11 cellular contexts compared by ENCODE assay signal in genomic region chr1:87683557-87683956, GRCh38.
A peak's percentile ranks its signal among the peaks of the same experiment; 100 is the strongest.
DNase-seq lines count a peak whose midpoint lies in the region; ATAC-seq and TF ChIP-seq lines count a peak whose summit lies in the region.
"Had no signal": no experiment of that assay in that cellular context is flagged by ENCODE, and none has a peak within 500 bp of the region (broad histone marks: within the 10 kb centered on the region; RNA-seq: fewer than 3 reads in every experiment).

No MANE protein-coding gene starts in this region.

- 0 out of 2 replicates have a peak overlapping the region, but pooled peaks have one; percentile 9 for H3K4me2 ChIP-seq in OCI-LY3 (ENCODE audit: low read length)

- H3K79me2 ChIP-seq in OCI-LY3 (ENCODE audit: low read length) = no peaks in the 10 kb centered on the region

- no peak for TF ChIP-seq CTCF in OCI-LY3 (IDR thresholded peaks at IDR 0.05; ENCODE audit: low read depth, low read length)
- TF ChIP-seq CTCF in liver (IDR thresholded peaks at IDR 0.05; ENCODE audit: low read depth, low read length, missing input control) = no peak
- no peak for TF ChIP-seq CTCF in stomach (IDR thresholded peaks at IDR 0.05)

- no peak for TF ChIP-seq EP300 in stomach (IDR thresholded peaks at IDR 0.05)

- TF ChIP-seq POLR2A in stomach (IDR thresholded peaks at IDR 0.05) = no peak

- TF ChIP-seq RAD21 in liver (IDR thresholded peaks at IDR 0.05) = no peak

- 73% methylated on average over 4 of the region's 4 CpGs for WGBS in liver
- WGBS in stomach, 5 donors = 28 to 58% (median 42%) methylated on average over 4 of the region's 4 CpGs

- no peak for ATAC-seq in HG03469 (IDR thresholded peaks at IDR 0.05; ENCODE audit: unreplicated experiment)
- ATAC-seq in GM19395 (IDR thresholded peaks at IDR 0.05; ENCODE audit: unreplicated experiment) = no peak

- H3K9ac ChIP-seq in OCI-LY3 (ENCODE audit: low read length) = no peak overlapping the region
- H3K9ac ChIP-seq in liver (ENCODE audit: low read depth in 1 of 2, low read length in 2 of 2) = peak overlapping the region in 1 of 2 donors; percentile 4

- peaks cover 11% of the 10 kb centered on the region for H3K4me1 ChIP-seq in OCI-LY3 (ENCODE audit: low read length)
- H3K4me1 ChIP-seq in liver (ENCODE audit: control insufficient read depth in 4 of 4, insufficient read depth in 4 of 4, low read length in 3 of 4) = peaks cover 0 to 6% (median 1%) of the 10 kb centered on the region in 4 donors
- peaks cover 6 to 47% (median 26%) of the 10 kb centered on the region in 4 donors for H3K4me1 ChIP-seq in stomach
- H3K4me1 ChIP-seq: SJSA1 had no signal

- H3K9me3 ChIP-seq in OCI-LY3 (ENCODE audit: insufficient read depth, low read length) (no peaks in the 10 kb centered on the region), liver (ENCODE audit: control insufficient read depth in 4 of 4, low read length in 3 of 4) (no peaks in the 10 kb centered on the region), stomach (no peaks in the 10 kb centered on the region)
- H3K9me3 ChIP-seq: mucosa of descending colon, SJSA1 had no signal

- H3K36me3 ChIP-seq in OCI-LY3 (replicated peaks; ENCODE audit: low read depth, low read length) = no peaks in the 10 kb centered on the region
- no peaks in the 10 kb centered on the region for H3K36me3 ChIP-seq in liver (ENCODE audit: control insufficient read depth in 4 of 4, insufficient read depth in 3 of 4, low read depth in 1 of 4, low read length in 3 of 4)
- H3K36me3 ChIP-seq in stomach = no peaks in the 10 kb centered on the region
- H3K36me3 ChIP-seq: SJSA1 had no signal

- H2AFZ ChIP-seq in OCI-LY3 (ENCODE audit: low read depth, low read length) = no peak overlapping the region

- no peak overlapping the region for H3K4me3 ChIP-seq in OCI-LY3 (ENCODE audit: low read length)
- H3K4me3 ChIP-seq in liver (ENCODE audit: low read depth in 1 of 3, low read length in 3 of 3) = peak overlapping the region in 2 of 3 donors; percentile 60 to 62
- H3K4me3 ChIP-seq in stomach = peak overlapping the region; percentile 39 to 49 (median 47)
- H3K4me3 ChIP-seq: SJSA1 had no signal

- H3K27ac ChIP-seq in OCI-LY3 (ENCODE audit: low read length) (no peak overlapping the region), liver (ENCODE audit: low read depth in 1 of 2, low read length in 2 of 2) (peak overlapping the region in 1 of 2 donors; percentile 5), stomach (peak overlapping the region; percentile 16 to 83 (median 79))
- H3K27ac ChIP-seq: SJSA1 had no signal

- no peaks in the 10 kb centered on the region for H4K20me1 ChIP-seq in OCI-LY3 (ENCODE audit: insufficient read depth, low read length)

- H3K27me3 ChIP-seq in OCI-LY3 (ENCODE audit: low read depth, low read length) = no peaks in the 10 kb centered on the region
- no peaks in the 10 kb centered on the region for H3K27me3 ChIP-seq in liver (ENCODE audit: control insufficient read depth in 4 of 4, insufficient read depth in 4 of 4, low read length in 3 of 4)
- H3K27me3 ChIP-seq in stomach = no peaks in the 10 kb centered on the region
- H3K27me3 ChIP-seq: SJSA1 had no signal

- intact Hi-C loops in stomach (cut with DNase I; ENCODE audit: low total_unique reads) = no loop called here

- DNase-seq in NCI-H2107 treated with DMSO at 0.1 percent for 48 hours (lab: John Stamatoyannopoulos, UW; ENCODE audit: unreplicated experiment) (peak; percentile 74), NCI-H2107 (lab: John Stamatoyannopoulos, UW) (no peak), stomach (no peak)
- no peak for DNase-seq in activated CD8-positive, alpha-beta memory T cell treated with anti-CD3 and anti-CD28 coated beads, Interleukin-2, amount 50 U/mL, for 48 hours
- DNase-seq: activated CD4-positive, alpha-beta memory T cell treated with anti-CD3 and anti-CD28 coated beads, Interleukin-2, amount 10 ng/mL, durations not matched to agents 7 days and 5 days had no signal

TF ChIP-seq in liver, 16 proteins besides CTCF, POLR2A, EP300 and RAD21:
- TF ChIP-seq SP1 (IDR thresholded peaks at IDR 0.05) (no peak), ZBTB33 (IDR thresholded peaks at IDR 0.05) (no peak), RXRA (IDR thresholded peaks at IDR 0.05) (no peak), TAF1 (conservative IDR thresholded peaks at IDR 0.05) (no peak), FOXA2 (IDR thresholded peaks at IDR 0.05) (no peak), FOXA1 (IDR thresholded peaks at IDR 0.05) (no peak), JUND (IDR thresholded peaks at IDR 0.05) (no peak), NR2F2 (IDR thresholded peaks at IDR 0.05) (no peak), HNF4A (conservative IDR thresholded peaks at IDR 0.05) (no peak), GABPA (IDR thresholded peaks at IDR 0.05 in 1 of 2, conservative IDR thresholded peaks at IDR 0.05 in 1 of 2) (no peak), YY1 (IDR thresholded peaks at IDR 0.05) (no peak)
- TF ChIP-seq, protein P1, sequence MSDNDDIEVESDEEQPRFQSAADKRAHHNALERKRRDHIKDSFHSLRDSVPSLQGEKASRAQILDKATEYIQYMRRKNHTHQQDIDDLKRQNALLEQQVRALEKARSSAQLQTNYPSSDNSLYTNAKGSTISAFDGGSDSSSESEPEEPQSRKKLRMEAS (IDR thresholded peaks at IDR 0.05) = no peak
TF ChIP-seq in liver: peak in this region for 0.
